ENCODE assay signal across 1 cellular context in genomic region chr10:101217450-101218281, GRCh38.
TF ChIP-seq lines count a peak whose summit lies in the region.

No MANE protein-coding gene starts in this region.

TF ChIP-seq in H1, 55 proteins besides CTCF, POLR2A, EP300 and RAD21 (continued from another document):
- TF ChIP-seq E2F6 (IDR thresholded peaks at IDR 0.05) = no peak
- no peak for TF ChIP-seq CHD7 (IDR thresholded peaks at IDR 0.05; ENCODE audit: insufficient replicate concordance, low read length)
- TF ChIP-seq MAX (IDR thresholded peaks at IDR 0.05) = peak; percentile 75
- peak; percentile 84 for TF ChIP-seq RNF2 (IDR thresholded peaks at IDR 0.05; ENCODE audit: borderline replicate concordance, low read depth, low read length, missing control alignments, poor library complexity, severe bottlenecking)
- no peak for TF ChIP-seq KDM5A (IDR thresholded peaks at IDR 0.05; ENCODE audit: low read length)
- TF ChIP-seq SUZ12 (IDR thresholded peaks at IDR 0.05; ENCODE audit: low read length) = peak; percentile 81
- TF ChIP-seq ATF2 (IDR thresholded peaks at IDR 0.05; ENCODE audit: low read length) = no peak
- TF ChIP-seq YY1 (IDR thresholded peaks at IDR 0.05; ENCODE audit: low read depth, low read length) = 0 out of 2 replicates have a peak, but pooled peaks have one; percentile 30
- no peak for TF ChIP-seq NRF1 (IDR thresholded peaks at IDR 0.05; ENCODE audit: low read depth, low read length)
- TF ChIP-seq FOSL1 (IDR thresholded peaks at IDR 0.05; ENCODE audit: insufficient read depth, low read depth, low read length) = no peak
- TF ChIP-seq ASH2L (IDR thresholded peaks at IDR 0.05; ENCODE audit: low read length) = no peak
- no peak for TF ChIP-seq CBX8 (IDR thresholded peaks at IDR 0.05; ENCODE audit: borderline replicate concordance, low read depth, low read length)
- no peak for TF ChIP-seq JUN (IDR thresholded peaks at IDR 0.05; ENCODE audit: low read depth, low read length)
- no peak; the same call in 1 of the 2 replicates for TF ChIP-seq GTF2F1 (IDR thresholded peaks at IDR 0.05; ENCODE audit: borderline replicate concordance, low read depth, low read length)
- TF ChIP-seq KDM4A (IDR thresholded peaks at IDR 0.05; ENCODE audit: low read depth, low read length, severe bottlenecking) = no peak
- TF ChIP-seq SRF (IDR thresholded peaks at IDR 0.05; ENCODE audit: low read depth, low read length) = no peak
- no peak for TF ChIP-seq CHD1 (IDR thresholded peaks at IDR 0.05; ENCODE audit: low read depth, low read length)
- no peak for TF ChIP-seq BACH1 (IDR thresholded peaks at IDR 0.05; ENCODE audit: low read length)
- no peak for TF ChIP-seq ATF3 (IDR thresholded peaks at IDR 0.05; ENCODE audit: insufficient read depth, low read depth, low read length)
- TF ChIP-seq RXRA (IDR thresholded peaks at IDR 0.05; ENCODE audit: insufficient read depth, low read depth, low read length) = no peak
- no peak for TF ChIP-seq RBBP5 (IDR thresholded peaks at IDR 0.05; ENCODE audit: borderline replicate concordance, low read depth, low read length)
- no peak for TF ChIP-seq NANOG (IDR thresholded peaks at IDR 0.05; ENCODE audit: insufficient read depth, low read depth, low read length, poor library complexity, severe bottlenecking)
- no peak for TF ChIP-seq SIX5 (IDR thresholded peaks at IDR 0.05; ENCODE audit: low read depth, low read length)
- no peak; a peak in 1 of 4 replicates for TF ChIP-seq HDAC2 (IDR thresholded peaks at IDR 0.05; ENCODE audit: borderline replicate concordance in 1 of 2, low read depth in 2 of 2, low read length in 2 of 2)
- TF ChIP-seq TEAD4 (IDR thresholded peaks at IDR 0.05; ENCODE audit: low read depth, low read length) = no peak
- TF ChIP-seq BCL11A (IDR thresholded peaks at IDR 0.05; ENCODE audit: low read depth in 2 of 2, low read length in 2 of 2) = no peak
- peak; percentile 66; the same call in 1 of the 2 replicates for TF ChIP-seq GABPA (IDR thresholded peaks at IDR 0.05; ENCODE audit: borderline replicate concordance, insufficient read depth, low read length)
TF ChIP-seq in H1: peak in this region for 7.
